Comparison of ENCODE assay signal across 13 cellular contexts in genomic region chr3:128524374-128525299, GRCh38.
"Had no signal": no experiment of that assay in that cellular context is flagged by ENCODE, and none has a peak within 500 bp of the region (broad histone marks: within the 10 kb centered on the region; RNA-seq: fewer than 3 reads in every experiment).

No MANE protein-coding gene starts in this region.

- DNase-seq: activated CD8-positive, alpha-beta memory T cell treated with anti-CD3 and anti-CD28 coated beads, Interleukin-2, amount 50 U/mL, for 4 hours; activated CD8-positive, alpha-beta T cell treated with anti-CD3 and anti-CD28 coated beads for 36 hours; activated naive CD8-positive, alpha-beta T cell treated with anti-CD3 and anti-CD28 coated beads, Interleukin-2, amount 10 ng/mL, durations not matched to agents 7 days and 5 days; activated T-cell treated with anti-CD3 and anti-CD28 coated beads, Interleukin-2, amount 50 U/mL, for 72 hours; glutamatergic neuron; immature natural killer cell; mesendoderm; occipital lobe; psoas muscle; sigmoid colon; stimulated activated CD4-positive, alpha-beta T cell treated with anti-CD3 and anti-CD28 coated beads, Interleukin-12 subunit alpha, Interleukin-12 subunit beta, amount 100 ng/mL, for 4 hours; stimulated activated naive CD4-positive, alpha-beta T cell treated with Interleukin-2 at 50 U/mL for 16 hours; T-helper 2 cell had no signal
